Comparison of ENCODE assay signal across 20 cellular contexts in genomic region chr3:17125738-17126137, GRCh38.
"Had no signal": no experiment of that assay in that cellular context is flagged by ENCODE, and none has a peak within 500 bp of the region (broad histone marks: within the 10 kb centered on the region; RNA-seq: fewer than 3 reads in every experiment).

No MANE protein-coding gene starts in this region.

- H3K27me3 ChIP-seq: heart left ventricle, spleen, tibial artery, upper lobe of left lung, uterus had no signal

- H3K27ac ChIP-seq: heart left ventricle, spleen, tibial artery, upper lobe of left lung, uterus had no signal

- H3K36me3 ChIP-seq: heart left ventricle, spleen, tibial artery, upper lobe of left lung, uterus had no signal

- ATAC-seq: esophagus mucosa; heart left ventricle; left colon; left ventricle myocardium superior; sciatic nerve; stimulated activated memory B cell treated with anti-CD40 and anti-IgM and Interleukin-4, amounts not matched to agents 10 μg/mL and 1 μg/mL and 100 μg/mL, for 72 hours had no signal

- H3K4me3 ChIP-seq: heart left ventricle, spleen, tibial artery, upper lobe of left lung, uterus had no signal

- DNase-seq: effector memory CD4-positive, alpha-beta T cell; heart left ventricle; hippocampal formation; left colon; left ventricle myocardium superior; mesendoderm; naive B cell; posterior cingulate gyrus; spleen; stimulated activated CD4-positive, alpha-beta T cell treated with anti-CD3 and anti-CD28 coated beads, Interleukin-15, amount 100 ng/mL, for 24 hours; stimulated activated CD4-positive, alpha-beta T cell treated with anti-CD3 and anti-CD28 coated beads, Interleukin-1b, Interleukin-23, amount 100 ng/mL, for 48 hours; stimulated activated CD4-positive, alpha-beta T cell treated with anti-CD3 and anti-CD28 coated beads, Interleukin-4, amount 100 ng/mL, for 24 hours; tibial artery; upper lobe of left lung; uterus had no signal

- H3K36me3 Mint-ChIP-seq: stimulated activated memory B cell treated with anti-CD40 and anti-IgM and Interleukin-4, amounts not matched to agents 10 μg/mL and 1 μg/mL and 100 μg/mL, for 72 hours had no signal

- H3K27ac Mint-ChIP-seq: naive B cell; nephron; stimulated activated memory B cell treated with anti-CD40 and anti-IgM and Interleukin-4, amounts not matched to agents 10 μg/mL and 1 μg/mL and 100 μg/mL, for 72 hours; stimulated activated naive CD8-positive, alpha-beta T cell treated with anti-CD3 and anti-CD28 coated beads, Interleukin-15, Interleukin-2, amounts not matched to agents 100 ng/mL and 50 ng/mL, for 24 hours had no signal

- H3K27me3 Mint-ChIP-seq: stimulated activated memory B cell treated with anti-CD40 and anti-IgM and Interleukin-4, amounts not matched to agents 10 μg/mL and 1 μg/mL and 100 μg/mL, for 72 hours; stimulated activated naive CD8-positive, alpha-beta T cell treated with anti-CD3 and anti-CD28 coated beads, Interleukin-15, Interleukin-2, amounts not matched to agents 100 ng/mL and 50 ng/mL, for 24 hours had no signal

- H3K4me3 Mint-ChIP-seq: naive B cell; nephron; stimulated activated memory B cell treated with anti-CD40 and anti-IgM and Interleukin-4, amounts not matched to agents 10 μg/mL and 1 μg/mL and 100 μg/mL, for 72 hours; stimulated activated naive CD8-positive, alpha-beta T cell treated with anti-CD3 and anti-CD28 coated beads, Interleukin-15, Interleukin-2, amounts not matched to agents 100 ng/mL and 50 ng/mL, for 24 hours had no signal

- H3K4me1 ChIP-seq: heart left ventricle, spleen, tibial artery, upper lobe of left lung, uterus had no signal

- H3K4me1 Mint-ChIP-seq: naive B cell; nephron; stimulated activated memory B cell treated with anti-CD40 and anti-IgM and Interleukin-4, amounts not matched to agents 10 μg/mL and 1 μg/mL and 100 μg/mL, for 72 hours had no signal
